16 cellular contexts compared by ENCODE assay signal in genomic region chr3:127714151-127714571, GRCh38. TPM values are rescaled to one million over a fixed set of nuclear protein-coding genes. Genes with fewer than 3 reads are reported as not detected.
DNase-seq lines count a peak whose midpoint lies in the region; ATAC-seq and TF ChIP-seq lines count a peak whose summit lies in the region.
"Had no signal": no experiment of that assay in that cellular context is flagged by ENCODE, and none has a peak within 500 bp of the region (broad histone marks: within the 10 kb centered on the region; RNA-seq: fewer than 3 reads in every experiment).

No MANE protein-coding gene starts in this region.

- CTCF ChIA-PET in T-cell (lab: Charles Lee), result interaction anchor here in 1 of 2 donors (0.5 kb wide), 1 partner anchor 57 kb away, joined by 3 read pairs; no protein-coding TSS in a partner anchor

- H3K9me3 ChIP-seq in left ventricle myocardium inferior (replicated peaks) (no peaks in the 10 kb centered on the region), psoas muscle (no peaks in the 10 kb centered on the region), WERI-Rb-1 (ENCODE audit: severe bottlenecking) (no peaks in the 10 kb centered on the region)
- H3K9me3 ChIP-seq: colonic mucosa, prostate gland, suprapubic skin had no signal

- ATAC-seq in psoas muscle (no peak), T-cell (replicated peaks in 1 of 4) (no peak)

- no peak overlapping the region for H3K27ac Mint-ChIP-seq in activated CD4-positive, alpha-beta T cell treated with anti-CD3 and anti-CD28 coated beads, Interleukin-2, amount 10 ng/mL, durations not matched to agents 24 days and 14 days
- no peak overlapping the region for H3K27ac Mint-ChIP-seq in T-cell

- peaks cover 99% of the 10 kb centered on the region for H3K4me1 ChIP-seq in left ventricle myocardium inferior
- peaks cover 25% of the 10 kb centered on the region for H3K4me1 ChIP-seq in psoas muscle
- H3K4me1 ChIP-seq: colonic mucosa, prostate gland had no signal

- DNase-seq in NCI-H1092 (lab: John Stamatoyannopoulos, UW), result peak; percentile 46
- DNase-seq in NCI-H69 (lab: John Stamatoyannopoulos, UW), result peak; percentile 86
- no peak for DNase-seq in left ventricle myocardium inferior
- DNase-seq in psoas muscle, result no peak
- no peak for DNase-seq in WERI-Rb-1
- DNase-seq in activated CD4-positive, alpha-beta T cell treated with anti-CD3 and anti-CD28 coated beads, Interleukin-2, amount 10 ng/mL, durations not matched to agents 24 days and 14 days, result no peak
- no peak for DNase-seq in T-cell
- no peak for DNase-seq in stimulated activated CD4-positive, alpha-beta T cell treated with anti-CD3 and anti-CD28 coated beads, Interleukin-4, amount 100 ng/mL, for 1 hour
- DNase-seq: activated gamma-delta T cell, AML-193, anterior cingulate cortex, colonic mucosa, NCI-H1105, SW 1271 had no signal

- no peaks in the 10 kb centered on the region for H3K9me3 Mint-ChIP-seq in activated CD4-positive, alpha-beta T cell treated with anti-CD3 and anti-CD28 coated beads, Interleukin-2, amount 10 ng/mL, durations not matched to agents 24 days and 14 days
- no peaks in the 10 kb centered on the region for H3K9me3 Mint-ChIP-seq in T-cell

- TF ChIP-seq CTCF in left ventricle myocardium inferior (IDR thresholded peaks at IDR 0.05; ENCODE audit: borderline replicate concordance) (no peak), psoas muscle (IDR thresholded peaks at IDR 0.05) (no peak), WERI-Rb-1 (IDR thresholded peaks at IDR 0.05; ENCODE audit: low read depth, low read length) (no peak)

- H3K4me3 Mint-ChIP-seq in activated CD4-positive, alpha-beta T cell treated with anti-CD3 and anti-CD28 coated beads, Interleukin-2, amount 10 ng/mL, durations not matched to agents 24 days and 14 days, result no peak overlapping the region
- no peak overlapping the region for H3K4me3 Mint-ChIP-seq in T-cell

- H3K4me3 ChIP-seq in left ventricle myocardium inferior (no peak overlapping the region), psoas muscle (no peak overlapping the region), WERI-Rb-1 (ENCODE audit: low read depth, low read length) (no peak overlapping the region)
- H3K4me3 ChIP-seq: colonic mucosa, prostate gland, suprapubic skin had no signal

- WGBS in psoas muscle, 3 donors, result 69 to 79% (median 71%) methylated on average over 10 of the region's 10 CpGs

- peak overlapping the region; percentile 96 for H3K27ac ChIP-seq in left ventricle myocardium inferior (replicated peaks)
- H3K27ac ChIP-seq in psoas muscle, result peak overlapping the region; percentile 19
- H3K27ac ChIP-seq in WERI-Rb-1, result no peak overlapping the region; the same call in 1 of the 2 replicates
- H3K27ac ChIP-seq: colonic mucosa, suprapubic skin had no signal

- H3K27me3 ChIP-seq in left ventricle myocardium inferior (ENCODE audit: low read depth) (no peaks in the 10 kb centered on the region), psoas muscle (ENCODE audit: insufficient read depth in 3 of 3, low read length in 2 of 3) (no peaks in the 10 kb centered on the region), WERI-Rb-1 (ENCODE audit: insufficient read depth, low read depth, severe bottlenecking) (no peaks in the 10 kb centered on the region)
- H3K27me3 ChIP-seq: colonic mucosa, suprapubic skin had no signal

- POLR2A ChIA-PET in T-cell (lab: Charles Lee), result no interaction called here

- intact Hi-C loops in left ventricle myocardium inferior (cut with micrococcal nuclease), result no loop called here
- intact Hi-C loops in psoas muscle (cut with DNase I), result no loop called here
- intact Hi-C loops in activated CD4-positive, alpha-beta T cell treated with anti-CD3 and anti-CD28 coated beads, Interleukin-2, amount 10 ng/mL, durations not matched to agents 24 days and 14 days (cut with micrococcal nuclease), result no loop called here

- no peaks in the 10 kb centered on the region for H3K4me1 Mint-ChIP-seq in activated CD4-positive, alpha-beta T cell treated with anti-CD3 and anti-CD28 coated beads, Interleukin-2, amount 10 ng/mL, durations not matched to agents 24 days and 14 days
- no peaks in the 10 kb centered on the region for H3K4me1 Mint-ChIP-seq in T-cell

- H3K36me3 Mint-ChIP-seq in activated CD4-positive, alpha-beta T cell treated with anti-CD3 and anti-CD28 coated beads, Interleukin-2, amount 10 ng/mL, durations not matched to agents 24 days and 14 days (ENCODE audit: low read depth), result no peaks in the 10 kb centered on the region
- no peaks in the 10 kb centered on the region for H3K36me3 Mint-ChIP-seq in T-cell

- H3K36me3 ChIP-seq in left ventricle myocardium inferior (peaks cover 22% of the 10 kb centered on the region), psoas muscle (ENCODE audit: insufficient read depth in 1 of 2, low read depth in 1 of 2) (peaks cover 0 to 22% of the 10 kb centered on the region in 2 donors), WERI-Rb-1 (no peaks in the 10 kb centered on the region)
- H3K36me3 ChIP-seq: colonic mucosa, prostate gland, suprapubic skin had no signal

- H3K27me3 Mint-ChIP-seq in activated CD4-positive, alpha-beta T cell treated with anti-CD3 and anti-CD28 coated beads, Interleukin-2, amount 10 ng/mL, durations not matched to agents 24 days and 14 days, result peaks cover 4% of the 10 kb centered on the region
- peaks cover 6 to 11% of the 10 kb centered on the region in 2 donors for H3K27me3 Mint-ChIP-seq in T-cell

RNA-seq across cellular contexts. Expression of gene ABTB1, which starts 41.4 kb away (rescaled TPM):
- total RNA-seq in left ventricle myocardium inferior (29.9 TPM), psoas muscle (10 to 100 TPM; 22.8 to 34.5 (median 27.6) TPM), T-cell (100 to 1,000 TPM; 107 to 187 (median 166) TPM)
- polyA plus RNA-seq in psoas muscle, result 10 to 100 TPM; 29.1 to 30.3 (median 30.1) TPM
- total RNA-seq in activated CD4-positive, alpha-beta T cell treated with anti-CD3 and anti-CD28 coated beads, Interleukin-2, amount 10 ng/mL, durations not matched to agents 24 days and 14 days, result 6.9 and 8.0 TPM in 2 replicates

Comparison
In these comparisons a context has a peak if more than half of its experiments do, and no peak if none do; other contexts are left out.
1. DNase-seq: peak in NCI-H1092 (single experiment) and NCI-H69 (single experiment); none in left ventricle myocardium inferior (single experiment), psoas muscle (0 of 2), WERI-Rb-1 (single experiment), activated CD4-positive, alpha-beta T cell treated with anti-CD3 and anti-CD28 coated beads, Interleukin-2, amount 10 ng/mL, durations not matched to agents 24 days and 14 days (single experiment), T-cell (0 of 34) and stimulated activated CD4-positive, alpha-beta T cell treated with anti-CD3 and anti-CD28 coated beads, Interleukin-4, amount 100 ng/mL, for 1 hour (single experiment).